In the genomic region with DNA sequence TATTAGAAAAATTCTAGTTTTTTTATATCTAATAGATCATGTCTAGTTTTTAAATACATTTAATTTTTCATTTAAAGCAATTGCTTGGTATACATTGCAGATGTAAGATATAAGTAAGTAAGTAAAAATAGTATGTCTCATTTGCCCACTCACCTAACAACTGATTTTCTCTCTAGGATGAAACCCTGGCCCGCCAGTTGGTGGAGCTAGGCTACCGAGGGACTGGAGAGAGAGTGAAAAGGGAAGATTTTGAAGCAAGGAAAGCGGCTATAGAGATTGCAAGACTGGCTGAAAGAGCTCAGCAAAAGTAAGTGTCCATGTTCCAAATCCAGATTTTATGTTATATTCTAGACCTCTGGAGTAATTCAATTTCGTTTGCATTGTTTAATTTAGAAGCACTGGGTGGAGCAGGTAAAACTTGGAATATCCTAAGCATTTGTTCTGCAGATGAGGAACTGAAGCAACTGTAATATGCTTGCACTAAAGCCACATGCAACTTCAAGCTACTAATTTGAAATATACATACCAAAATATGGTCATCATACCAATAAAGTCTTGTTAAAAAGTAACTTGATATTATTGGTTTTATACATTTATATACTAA, we compare ENCODE assay signal across 9 cellular contexts. TPM values are rescaled to one million over a fixed set of nuclear protein-coding genes. Genes with fewer than 3 reads are reported as not detected.
DNase-seq lines count a peak whose midpoint lies in the region; ATAC-seq, FAIRE-seq and TF ChIP-seq lines count a peak whose summit lies in the region.
"Had no signal": no experiment of that assay in that cellular context is flagged by ENCODE, and none has a peak within 500 bp of the region (broad histone marks: within the 10 kb centered on the region; RNA-seq: fewer than 3 reads in every experiment).

No MANE protein-coding gene starts in this region.

- FAIRE-seq in HTR-8/SVneo (lab: Jason Lieb, UNC), result no peak

- CTCF ChIA-PET in BJ (lab: Yijun Ruan, JAX), result interaction anchor here (0.7 to 1.7 kb wide), 15 partner anchors 10 to 690 kb away, joined by 3 to 19 read pairs (median 3); no protein-coding TSS in a partner anchor

- TF ChIP-seq POLR2A in right lobe of liver (IDR thresholded peaks at IDR 0.05), result no peak

- intact Hi-C loops in right lobe of liver (cut with DNase I), result loop anchor here in 1 of 2 donors (5.0 kb wide), 1 partner anchor 695 kb away; no protein-coding TSS in a partner anchor

- no peaks in the 10 kb centered on the region for H3K4me1 ChIP-seq in right lobe of liver

- in situ Hi-C loops in KBM-7 (cut with MboI; ENCODE audit: low pct_unique_long_range_greater_than_20kb, low sequenced_read_pairs), result loop anchor here (25.0 kb wide), 1 partner anchor 675 kb away; a partner anchor contains a TSS
- in situ Hi-C loops in brain microvascular endothelial cell (cut with HindIII; ENCODE audit: low pct_ligation_motif_present, low sequenced_read_pairs), result loop anchor here (10.0 kb wide), 1 partner anchor 672 kb away; a partner anchor contains a TSS

- H3K4me3 ChIP-seq in BJ (ENCODE audit: low read depth, low read length) (no peak overlapping the region), SK-N-MC (no peak overlapping the region), brain microvascular endothelial cell (ENCODE audit: low read depth, low read length) (no peak overlapping the region), right lobe of liver (no peak overlapping the region)

- H3K27ac ChIP-seq in SK-N-MC, result no peak overlapping the region
- H3K27ac ChIP-seq in brain microvascular endothelial cell, result no peak overlapping the region
- no peak overlapping the region for H3K27ac ChIP-seq in right lobe of liver

- no peak overlapping the region for H3K9ac ChIP-seq in SK-N-MC (ENCODE audit: insufficient read length)

- DNase-seq in BJ (ENCODE audit: low read depth), result no peak
- peak; percentile 59 for DNase-seq in KBM-7
- DNase-seq in SK-N-MC (ENCODE audit: low read depth, low spot score), result peak; percentile 16
- peak; percentile 18 for DNase-seq in brain microvascular endothelial cell
- DNase-seq in right lobe of liver, result no peak
- DNase-seq in stromal cell of bone marrow (ENCODE audit: low read depth), result peak; percentile 20
- no peak for DNase-seq in HTR-8/SVneo (ENCODE audit: insufficient read length, low spot score)

- 9% methylated on average over 4 of the region's 4 CpGs for WGBS in right lobe of liver (ENCODE audit: insufficient coverage, low coverage, low lambda C conversion rate, missing lambda C conversion rate)

- POLR2A ChIA-PET in BJ (lab: Charles Lee), result no interaction called here

- no peaks in the 10 kb centered on the region for H3K27me3 ChIP-seq in BJ (ENCODE audit: control insufficient read depth, insufficient read depth, low read length)
- H3K27me3 ChIP-seq in brain microvascular endothelial cell (replicated peaks), result peaks cover 14% of the 10 kb centered on the region
- H3K27me3 ChIP-seq in right lobe of liver, result no peaks in the 10 kb centered on the region

- TF ChIP-seq CTCF in BJ (IDR thresholded peaks at IDR 0.05; ENCODE audit: insufficient read depth, low read depth, low read length) (peak; percentile 76), brain microvascular endothelial cell (IDR thresholded peaks at IDR 0.05; ENCODE audit: low read depth, low read length, missing control alignments) (peak; percentile 88), right lobe of liver (IDR thresholded peaks at IDR 0.05) (peak; percentile 12 to 60 (median 47))

- no peaks in the 10 kb centered on the region for H3K36me3 ChIP-seq in BJ (ENCODE audit: control insufficient read depth, insufficient read depth, low read length)
- no peaks in the 10 kb centered on the region for H3K36me3 ChIP-seq in SK-N-MC (ENCODE audit: insufficient read depth, low read length)
- no peaks in the 10 kb centered on the region for H3K36me3 ChIP-seq in brain microvascular endothelial cell (replicated peaks)
- H3K36me3 ChIP-seq in right lobe of liver, result no peaks in the 10 kb centered on the region

- peak; percentile 54 for ATAC-seq in GM18498 (IDR thresholded peaks at IDR 0.05; ENCODE audit: unreplicated experiment)
- ATAC-seq in right lobe of liver, result peak in 3 of 4 donors; percentile 64 to 67 (median 66)

- H3K9me3 ChIP-seq in SK-N-MC (ENCODE audit: low read depth, low read length) (no peaks in the 10 kb centered on the region), right lobe of liver (no peaks in the 10 kb centered on the region)

RNA-seq across cellular contexts. Expression of a gene that starts 27.1 kb away (rescaled TPM):
- polyA plus RNA-seq in BJ (2011; rRNA removed), result 0.23 and 3.3 TPM in 2 replicates
- polyA minus RNA-seq in BJ (2011; rRNA and poly(A)+ RNA removed), result 2.8 and 4.2 TPM in 2 replicates
- not detected for total RNA-seq in right lobe of liver
- polyA plus RNA-seq: IgD-negative memory B cell had no signal

Comparison
In these comparisons a context has a peak if more than half of its experiments do, and no peak if none do; other contexts are left out.
1. DNase-seq: peak in KBM-7 (single experiment), SK-N-MC (single experiment), brain microvascular endothelial cell (single experiment) and stromal cell of bone marrow (single experiment); none in BJ (single experiment), right lobe of liver (0 of 3) and HTR-8/SVneo (single experiment).
2. Peak in every context shown above with its lines, with median percentiles within 50 percentile points of each other: CTCF ChIP-seq.